In genomic region chr3:72673011-72673771, GRCh38 we compare ENCODE assay signal across 14 cellular contexts.
DNase-seq lines count a peak whose midpoint lies in the region; ATAC-seq and TF ChIP-seq lines count a peak whose summit lies in the region.
"Had no signal": no experiment of that assay in that cellular context is flagged by ENCODE, and none has a peak within 500 bp of the region (broad histone marks: within the 10 kb centered on the region; RNA-seq: fewer than 3 reads in every experiment).

No MANE protein-coding gene starts in this region.

- H3K27ac Mint-ChIP-seq in memory B cell, result no peak overlapping the region
- H3K27ac Mint-ChIP-seq in glutamatergic neuron (ENCODE audit: unreplicated experiment), result no peak overlapping the region

- H3K79me2 ChIP-seq in Karpas-422 (ENCODE audit: low read length) (no peaks in the 10 kb centered on the region), osteoblast (ENCODE audit: insufficient read depth, low read length) (no peaks in the 10 kb centered on the region)

- H3K27me3 ChIP-seq in Karpas-422 (ENCODE audit: low read length) (no peaks in the 10 kb centered on the region), gastroesophageal sphincter (no peaks in the 10 kb centered on the region), osteoblast (ENCODE audit: insufficient read depth, low read length) (peaks cover 23% of the 10 kb centered on the region)

- no peak for TF ChIP-seq EP300 in gastroesophageal sphincter (IDR thresholded peaks at IDR 0.05)

- H3K4me2 ChIP-seq in Karpas-422 (ENCODE audit: low read depth, low read length, poor library complexity, severe bottlenecking) (peak overlapping the region; percentile 38), osteoblast (ENCODE audit: insufficient read depth, low read length) (no peak overlapping the region)

- no peaks in the 10 kb centered on the region for H4K20me1 ChIP-seq in Karpas-422 (ENCODE audit: insufficient read depth, low read depth, low read length)
- no peaks in the 10 kb centered on the region for H4K20me1 ChIP-seq in osteoblast (ENCODE audit: insufficient read depth, low read length)

- peaks cover 6% of the 10 kb centered on the region for H3K27me3 Mint-ChIP-seq in memory B cell
- peaks cover 11% of the 10 kb centered on the region for H3K27me3 Mint-ChIP-seq in glutamatergic neuron (ENCODE audit: unreplicated experiment)

- TF ChIP-seq CTCF in GM13977 (IDR thresholded peaks at IDR 0.05; ENCODE audit: extremely low read depth, insufficient read depth, missing control alignments), result peak; percentile 43
- TF ChIP-seq CTCF in glutamatergic neuron (IDR thresholded peaks at IDR 0.05; ENCODE audit: partially characterized antibody, unreplicated experiment), result no peak
- no peak for TF ChIP-seq CTCF in gastroesophageal sphincter (IDR thresholded peaks at IDR 0.05)
- no peak for TF ChIP-seq CTCF in osteoblast (IDR thresholded peaks at IDR 0.05; ENCODE audit: extremely low read depth, low read depth, low read length)

- no peaks in the 10 kb centered on the region for H3K9me2 ChIP-seq in Karpas-422 (replicated peaks; ENCODE audit: insufficient read depth, low read length)

- in situ Hi-C loops in GM13977 (cut with MboI; ENCODE audit: low pct_unique_long_range_greater_than_20kb, low sequenced_read_pairs, unreplicated experiment), result no loop called here

- peak; percentile 98 for ATAC-seq in memory B cell (ENCODE audit: low read depth)
- no peak for ATAC-seq in gastroesophageal sphincter

- H3K27ac ChIP-seq in Karpas-422 (ENCODE audit: low read length), result no peak overlapping the region
- H3K27ac ChIP-seq in gastroesophageal sphincter, result no peak overlapping the region
- no peak overlapping the region for H3K27ac ChIP-seq in osteoblast (ENCODE audit: low read depth, low read length)
- H3K27ac ChIP-seq: SK-N-MC had no signal

- peaks cover 2% of the 10 kb centered on the region for H3K36me3 Mint-ChIP-seq in memory B cell
- H3K36me3 Mint-ChIP-seq in glutamatergic neuron (ENCODE audit: unreplicated experiment), result no peaks in the 10 kb centered on the region

- peak; percentile 47 for DNase-seq in GM13977 (ENCODE audit: low spot score)
- DNase-seq in Karpas-422, result peak; percentile 82
- peak; percentile 12 to 23 for DNase-seq in memory B cell (ENCODE audit: low spot score in 2 of 2)
- DNase-seq in glutamatergic neuron, result no peak
- DNase-seq in NCI-H1930 (lab: John Stamatoyannopoulos, UW), result no peak
- DNase-seq in osteoblast (ENCODE audit: insufficient read length, low spot score, missing footprints), result no peak
- DNase-seq: HCEC 1CT, KG1, MM.1S, NCI-H2029, NCI-H524 treated with DMSO at 0.1 percent for 48 hours, T-helper 1 cell had no signal

- H3K4me3 Mint-ChIP-seq in memory B cell (no peak overlapping the region), glutamatergic neuron (ENCODE audit: unreplicated experiment) (no peak overlapping the region)

- 61 to 83% methylated on average over 1 to 2 of the region's 7 CpGs for WGBS in gastroesophageal sphincter (ENCODE audit: low coverage in 1 of 2), 2 donors

- H3K36me3 ChIP-seq in Karpas-422 (ENCODE audit: insufficient read depth, low read length) (no peaks in the 10 kb centered on the region), gastroesophageal sphincter (no peaks in the 10 kb centered on the region), osteoblast (ENCODE audit: insufficient read depth, low read length) (no peaks in the 10 kb centered on the region)

- H3K4me1 Mint-ChIP-seq in memory B cell (peaks cover 17% of the 10 kb centered on the region), glutamatergic neuron (ENCODE audit: low read depth, unreplicated experiment) (no peaks in the 10 kb centered on the region)

- H3K9me3 ChIP-seq in Karpas-422 (ENCODE audit: low read length) (no peaks in the 10 kb centered on the region), gastroesophageal sphincter (peaks cover 0 to 11% (median 0%) of the 10 kb centered on the region in 3 donors), osteoblast (ENCODE audit: low read depth, low read length) (peaks cover 3% of the 10 kb centered on the region)

- H2AFZ ChIP-seq in Karpas-422 (ENCODE audit: low read length) (no peak overlapping the region), osteoblast (ENCODE audit: low read length) (no peak overlapping the region)

- H3K9me3 Mint-ChIP-seq in memory B cell (peaks cover 3% of the 10 kb centered on the region), glutamatergic neuron (ENCODE audit: unreplicated experiment) (peaks cover 6% of the 10 kb centered on the region)

- H3K4me1 ChIP-seq in Karpas-422 (ENCODE audit: low read length) (peaks cover 12% of the 10 kb centered on the region), gastroesophageal sphincter (no peaks in the 10 kb centered on the region), osteoblast (ENCODE audit: insufficient read depth, low read length) (no peaks in the 10 kb centered on the region)

- no peak overlapping the region for H3K4me3 ChIP-seq in Karpas-422 (ENCODE audit: low read length)
- H3K4me3 ChIP-seq in gastroesophageal sphincter, result no peak overlapping the region
- no peak overlapping the region for H3K4me3 ChIP-seq in osteoblast (ENCODE audit: insufficient read depth, low read length)
- H3K4me3 ChIP-seq: SK-N-MC had no signal

- no peak overlapping the region for H3K9ac ChIP-seq in Karpas-422 (ENCODE audit: low read length)

- no peak for TF ChIP-seq POLR2A in gastroesophageal sphincter (IDR thresholded peaks at IDR 0.05)

Comparison
In these comparisons a context has a peak if more than half of its experiments do, and no peak if none do; other contexts are left out.
1. DNase-seq: peak in GM13977 (single experiment), Karpas-422 (single experiment) and memory B cell (2 of 2); none in glutamatergic neuron (single experiment), NCI-H1930 (0 of 2) and osteoblast (single experiment).